ENCODE assay signal across 1 cellular context in genomic region chr5:20678814-20679298, GRCh38.
TF ChIP-seq lines count a peak whose summit lies in the region.

No MANE protein-coding gene starts in this region.

TF ChIP-seq in H1, 55 proteins besides CTCF, POLR2A, EP300 and RAD21 (continued from another document):
- TF ChIP-seq SIN3A (conservative IDR thresholded peaks at IDR 0.05 in 1 of 2, IDR thresholded peaks at IDR 0.05 in 1 of 2; ENCODE audit: low read depth in 1 of 2, low read length in 2 of 2) (no peak), ZNF274 (IDR thresholded peaks at IDR 0.05; ENCODE audit: borderline replicate concordance, extremely low read depth, low read length) (no peak), TBP (IDR thresholded peaks at IDR 0.05; ENCODE audit: low read depth, low read length) (no peak), SP2 (IDR thresholded peaks at IDR 0.05; ENCODE audit: low read length) (no peak)
